ENCODE assay signal across 9 cellular contexts in genomic region chr19:49335071-49335783, GRCh38. TPM values are rescaled to one million over a fixed set of nuclear protein-coding genes. Genes with fewer than 3 reads are reported as not detected.
A peak's percentile ranks its signal among the peaks of the same experiment; 100 is the strongest.
DNase-seq lines count a peak whose midpoint lies in the region; ATAC-seq and TF ChIP-seq lines count a peak whose summit lies in the region.
"Had no signal": no experiment of that assay in that cellular context is flagged by ENCODE, and none has a peak within 500 bp of the region (broad histone marks: within the 10 kb centered on the region; RNA-seq: fewer than 3 reads in every experiment).

Gene CD37, plus strand, starts transcription at chr19:49335406. Its CDS starts 135 bp downstream, at chr19:49335541.

- no peaks in the 10 kb centered on the region for H3F3A ChIP-seq in PC-9 (ENCODE audit: insufficient read depth, low read depth)

- intact Hi-C loops in adrenal gland (cut with DNase I) (no loop called here), posterior vena cava (cut with DNase I) (no loop called here), PC-9 (cut with micrococcal nuclease; ENCODE audit: unreplicated experiment) (no loop called here)

- peaks cover under 1% of the 10 kb centered on the region; the same call in 1 of the 2 replicates for H3K36me3 Mint-ChIP-seq in HFFc6 (ENCODE audit: low read depth)

- H3K4me1 Mint-ChIP-seq in HFFc6 (ENCODE audit: low read depth), result no peaks in the 10 kb centered on the region; the same call in 1 of the 2 replicates

- no peak for ATAC-seq in HG03565 (IDR thresholded peaks at IDR 0.05; ENCODE audit: unreplicated experiment)

- no peaks in the 10 kb centered on the region for H3K9me2 ChIP-seq in PC-9 (ENCODE audit: insufficient read depth)

- POLR2A ChIA-PET in PC-9 (lab: Charles Lee; ENCODE audit: unreplicated experiment), result no interaction called here

- CTCF ChIA-PET in PC-9 (lab: Charles Lee), result interaction anchor here (0.6 kb wide), 2 partner anchors 70 to 228 kb away, joined by 4 to 8 read pairs; no protein-coding TSS in a partner anchor

- DNase-seq in T-helper 2 cell, result peak in 4 of 5 experiments; percentile 29 to 75 (median 48)
- peak in 2 of 7 donors; percentile 14 to 53 for DNase-seq in adrenal gland
- peak; percentile 80 for DNase-seq in posterior vena cava (ENCODE audit: low spot score)
- DNase-seq in PC-9, result no peak
- DNase-seq in cerebellar nuclear complex (lab: John Stamatoyannopoulos, UW), result no peak
- DNase-seq in HFFc6, result no peak

- no peak within 1 kb of the TSS for H2AFZ ChIP-seq in PC-9

- 61 to 77% (median 69%) methylated on average over 13 of the region's 13 CpGs for WGBS in adrenal gland, 4 donors

- H4K20me1 ChIP-seq in PC-9 (ENCODE audit: insufficient read depth), result no peaks in the 10 kb centered on the region

- H3K4me2 ChIP-seq in PC-9, result no peak within 1 kb of the TSS

- H3K9me3 ChIP-seq in adrenal gland (replicated peaks in 1 of 3) (no peaks in the 10 kb centered on the region), PC-9 (ENCODE audit: insufficient read depth, low read depth) (no peaks in the 10 kb centered on the region)

- H3K27me3 ChIP-seq in adrenal gland, result no peaks in the 10 kb centered on the region
- H3K27me3 ChIP-seq in PC-9 (ENCODE audit: insufficient read depth, low read depth), result no peaks in the 10 kb centered on the region

- no peaks in the 10 kb centered on the region for H3K9me3 Mint-ChIP-seq in HFFc6

- H3K4me1 ChIP-seq in adrenal gland (replicated peaks in 1 of 2), result peaks cover 6 to 8% of the 10 kb centered on the region in 2 donors
- H3K4me1 ChIP-seq in PC-9 (replicated peaks; ENCODE audit: insufficient read depth), result no peaks in the 10 kb centered on the region

- TF ChIP-seq CTCF in adrenal gland (IDR thresholded peaks at IDR 0.05) (no peak), PC-9 (conservative IDR thresholded peaks at IDR 0.05) (no peak), HFFc6 (IDR thresholded peaks at IDR 0.05) (no peak)

- H3K27ac Mint-ChIP-seq in HFFc6, result no peak within 1 kb of the TSS

- peak; percentile 85 for TF ChIP-seq POLR2A in GM18526 (IDR thresholded peaks at IDR 0.05; ENCODE audit: extremely low read depth, insufficient read length)
- TF ChIP-seq POLR2A in adrenal gland (IDR thresholded peaks at IDR 0.05), result no peak

- no peaks in the 10 kb centered on the region for H3K36me3 ChIP-seq in adrenal gland (replicated peaks in 1 of 2)
- no peaks in the 10 kb centered on the region for H3K36me3 ChIP-seq in PC-9 (ENCODE audit: low read depth)

- peaks cover 16% of the 10 kb centered on the region for H3K27me3 Mint-ChIP-seq in HFFc6 (ENCODE audit: insufficient read depth)

- no peaks in the 10 kb centered on the region for H3K79me2 ChIP-seq in PC-9 (ENCODE audit: low read depth)

- BruUV-seq in PC-9 (replicated peaks; lab: Mats Ljungman, UMichigan), result no TSS peak

- peak within 1 kb of the TSS in 1 of 4 donors; percentile 41 for H3K4me3 ChIP-seq in adrenal gland
- no peak within 1 kb of the TSS for H3K4me3 ChIP-seq in PC-9

- H3K4me3 Mint-ChIP-seq in HFFc6, result no peak within 1 kb of the TSS

- H3K27ac ChIP-seq in adrenal gland, result no peak within 1 kb of the TSS
- H3K27ac ChIP-seq in PC-9, result no peak within 1 kb of the TSS

RNA-seq across cellular contexts. Expression of gene CD37, which starts in this region (rescaled TPM):
- total RNA-seq in adrenal gland (10 to 100 TPM; 10.4 to 26.1 (median 19.0) TPM), posterior vena cava (10 to 100 TPM; 11.5 to 19.6 TPM), PC-9 (2021) (not detected in 2 replicates)
- 10 to 100 TPM in 1 of 3 donors, 1 to 10 TPM in 2; 5.4 to 27.1 (median 8.9) TPM for polyA plus RNA-seq in adrenal gland
- not detected for total RNA-seq in HFFc6 (2021; fragmentation: NEBNext Ultra II Directional; extraction: Animal tissue kit (Norgen Biotek cat#: 25700))
- total RNA-seq: dermis microvascular lymphatic vessel endothelial cell had no signal

Comparison
In these comparisons a context has a peak if more than half of its experiments do, and no peak if none do; other contexts are left out.
1. DNase-seq: peak in T-helper 2 cell (4 of 5) and posterior vena cava (single experiment); none in PC-9 (0 of 2), cerebellar nuclear complex (0 of 2) and HFFc6 (single experiment).